In genomic region chr13:52851153-52851962, GRCh38 we compare ENCODE assay signal across 1 cellular context.
A peak's percentile ranks its signal among the peaks of the same experiment; 100 is the strongest.
TF ChIP-seq lines count a peak whose summit lies in the region.

No MANE protein-coding gene starts in this region.

TF ChIP-seq in H1, 55 proteins besides CTCF, POLR2A, EP300 and RAD21 (continued from another document):
- TF ChIP-seq JUND (IDR thresholded peaks at IDR 0.05; ENCODE audit: low read length), result no peak
- no peak for TF ChIP-seq CREB1 (IDR thresholded peaks at IDR 0.05)
- TF ChIP-seq TCF12 (IDR thresholded peaks at IDR 0.05; ENCODE audit: low read depth, low read length), result no peak
- peak; percentile 43 to 48; a peak in 1 of 4 replicates for TF ChIP-seq SIN3A (conservative IDR thresholded peaks at IDR 0.05 in 1 of 2, IDR thresholded peaks at IDR 0.05 in 1 of 2; ENCODE audit: low read depth in 1 of 2, low read length in 2 of 2)
- 0 out of 2 replicates have a peak, but pooled peaks have one; percentile 18 for TF ChIP-seq SUZ12 (IDR thresholded peaks at IDR 0.05; ENCODE audit: low read length)
- TF ChIP-seq NANOG (IDR thresholded peaks at IDR 0.05; ENCODE audit: insufficient read depth, low read depth, low read length, poor library complexity, severe bottlenecking), result no peak
- TF ChIP-seq CBX5 (IDR thresholded peaks at IDR 0.05; ENCODE audit: low read depth, low read length), result no peak
- no peak for TF ChIP-seq BRCA1 (IDR thresholded peaks at IDR 0.05; ENCODE audit: low read depth, low read length)
- no peak for TF ChIP-seq SP2 (IDR thresholded peaks at IDR 0.05; ENCODE audit: low read length)
- no peak for TF ChIP-seq KDM4A (IDR thresholded peaks at IDR 0.05; ENCODE audit: low read depth, low read length, severe bottlenecking)
- TF ChIP-seq CHD2 (IDR thresholded peaks at IDR 0.05; ENCODE audit: low read length), result no peak
- TF ChIP-seq MAX (IDR thresholded peaks at IDR 0.05), result peak; percentile 74
- TF ChIP-seq EZH2 (IDR thresholded peaks at IDR 0.05; ENCODE audit: low read depth, low read length, severe bottlenecking), result no peak
- TF ChIP-seq TEAD4 (IDR thresholded peaks at IDR 0.05; ENCODE audit: low read depth, low read length), result 0 out of 2 replicates have a peak, but pooled peaks have one; percentile 26
- TF ChIP-seq GABPA (IDR thresholded peaks at IDR 0.05; ENCODE audit: borderline replicate concordance, insufficient read depth, low read length), result no peak
- TF ChIP-seq CHD7 (IDR thresholded peaks at IDR 0.05; ENCODE audit: insufficient replicate concordance, low read length), result no peak
- TF ChIP-seq SRF (IDR thresholded peaks at IDR 0.05; ENCODE audit: low read depth, low read length), result no peak
- no peak; the same call in none of the 2 replicates for TF ChIP-seq PHF8 (conservative IDR thresholded peaks at IDR 0.05; ENCODE audit: low read depth, low read length)
- no peak for TF ChIP-seq JUN (IDR thresholded peaks at IDR 0.05; ENCODE audit: low read depth, low read length)
- no peak for TF ChIP-seq BACH1 (IDR thresholded peaks at IDR 0.05; ENCODE audit: low read length)
- TF ChIP-seq HDAC2 (IDR thresholded peaks at IDR 0.05; ENCODE audit: borderline replicate concordance in 1 of 2, low read depth in 2 of 2, low read length in 2 of 2), result peak in 1 of 2 experiments; percentile 78; a peak in 2 of 4 replicates
- TF ChIP-seq CBX8 (IDR thresholded peaks at IDR 0.05; ENCODE audit: borderline replicate concordance, low read depth, low read length), result no peak
- TF ChIP-seq YY1 (IDR thresholded peaks at IDR 0.05; ENCODE audit: low read depth, low read length), result peak; percentile 86
- no peak for TF ChIP-seq CTBP2 (IDR thresholded peaks at IDR 0.05; ENCODE audit: borderline replicate concordance, insufficient read depth, insufficient read length, low read length)
- TF ChIP-seq KDM1A (IDR thresholded peaks at IDR 0.05; ENCODE audit: borderline replicate concordance, low read length), result no peak
- TF ChIP-seq HDAC6 (IDR thresholded peaks at IDR 0.05; ENCODE audit: low read depth, low read length), result no peak
- peak; percentile 72 for TF ChIP-seq TAF1 (IDR thresholded peaks at IDR 0.05; ENCODE audit: low read depth, low read length)
- TF ChIP-seq EGR1 (IDR thresholded peaks at IDR 0.05; ENCODE audit: borderline replicate concordance, low read depth, low read length), result no peak
- peak; percentile 50; the same call in 1 of the 2 replicates for TF ChIP-seq GTF2F1 (IDR thresholded peaks at IDR 0.05; ENCODE audit: borderline replicate concordance, low read depth, low read length)
- no peak for TF ChIP-seq SAP30 (IDR thresholded peaks at IDR 0.05; ENCODE audit: insufficient read depth, insufficient replicate concordance, low read length)
- no peak for TF ChIP-seq SIX5 (IDR thresholded peaks at IDR 0.05; ENCODE audit: low read depth, low read length)
- TF ChIP-seq SP1 (IDR thresholded peaks at IDR 0.05; ENCODE audit: low read depth, low read length), result no peak
- TF ChIP-seq MAFK (IDR thresholded peaks at IDR 0.05; ENCODE audit: low read depth, low read length), result no peak
- no peak for TF ChIP-seq CHD1 (IDR thresholded peaks at IDR 0.05; ENCODE audit: low read depth, low read length)
- TF ChIP-seq BCL11A (IDR thresholded peaks at IDR 0.05; ENCODE audit: low read depth in 2 of 2, low read length in 2 of 2), result no peak
- peak; percentile 80 for TF ChIP-seq E2F6 (IDR thresholded peaks at IDR 0.05)
- peak; percentile 73 for TF ChIP-seq CEBPB (IDR thresholded peaks at IDR 0.05; ENCODE audit: low read depth, low read length)
- peak; percentile 91; the same call in 1 of the 2 replicates for TF ChIP-seq RBBP5 (IDR thresholded peaks at IDR 0.05; ENCODE audit: borderline replicate concordance, low read depth, low read length)
- no peak for TF ChIP-seq ZNF274 (IDR thresholded peaks at IDR 0.05; ENCODE audit: borderline replicate concordance, extremely low read depth, low read length)
- TF ChIP-seq SIRT6 (IDR thresholded peaks at IDR 0.05; ENCODE audit: low read length), result no peak
- peak; percentile 3 for TF ChIP-seq ASH2L (IDR thresholded peaks at IDR 0.05; ENCODE audit: low read length)
